ENCODE assay signal across 1 cellular context in the genomic region with DNA sequence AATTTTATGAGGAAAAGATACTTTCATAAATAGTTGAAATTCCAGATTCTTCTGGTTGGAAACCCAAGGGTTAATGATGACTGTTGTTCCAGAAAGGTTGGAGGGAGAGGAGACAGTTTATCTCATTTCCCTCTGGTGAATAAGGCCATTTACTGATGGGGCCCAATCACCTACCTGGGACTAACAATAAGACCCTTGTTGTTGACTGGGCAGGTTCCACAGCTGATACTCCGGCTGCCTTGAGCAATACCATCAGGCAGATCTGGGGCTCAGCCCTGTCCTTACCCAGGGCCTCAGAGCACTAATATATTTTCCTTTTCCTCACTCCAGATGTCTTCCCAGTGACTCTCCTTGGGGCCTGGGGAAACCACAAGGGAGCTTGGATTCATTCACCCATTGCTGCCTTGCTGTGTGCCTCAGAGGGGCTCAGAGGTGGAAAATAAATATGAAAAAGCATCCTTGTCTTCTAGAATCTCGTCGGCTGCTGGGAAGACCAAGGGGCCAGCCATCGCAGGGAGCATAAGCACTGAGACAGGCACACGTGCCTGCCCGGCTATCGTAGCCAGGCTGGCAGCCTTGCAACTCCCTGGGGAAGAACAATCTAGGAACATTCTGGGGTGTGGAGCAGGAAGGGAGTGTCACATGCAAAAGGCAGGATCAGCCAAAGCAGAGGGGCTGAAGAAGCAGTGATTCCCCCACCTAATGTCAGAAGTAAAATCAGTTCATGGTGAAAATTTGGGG.
A peak's percentile ranks its signal among the peaks of the same experiment; 100 is the strongest.
TF ChIP-seq lines count a peak whose summit lies in the region.

No MANE protein-coding gene starts in this region.

TF ChIP-seq in HepG2, 621 proteins besides CTCF, POLR2A, EP300 and RAD21 (continued from another document and continues in another):
- TF ChIP-seq, protein P1, sequence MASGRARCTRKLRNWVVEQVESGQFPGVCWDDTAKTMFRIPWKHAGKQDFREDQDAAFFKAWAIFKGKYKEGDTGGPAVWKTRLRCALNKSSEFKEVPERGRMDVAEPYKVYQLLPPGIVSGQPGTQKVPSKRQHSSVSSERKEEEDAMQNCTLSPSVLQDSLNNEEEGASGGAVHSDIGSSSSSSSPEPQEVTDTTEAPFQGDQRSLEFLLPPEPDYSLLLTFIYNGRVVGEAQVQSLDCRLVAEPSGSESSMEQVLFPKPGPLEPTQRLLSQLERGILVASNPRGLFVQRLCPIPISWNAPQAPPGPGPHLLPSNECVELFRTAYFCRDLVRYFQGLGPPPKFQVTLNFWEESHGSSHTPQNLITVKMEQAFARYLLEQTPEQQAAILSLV (CRISPR knock-in tag; IDR thresholded peaks at IDR 0.05; ENCODE audit: borderline replicate concordance), result no peak
- TF ChIP-seq SRSF1 (optimal IDR thresholded peaks at IDR 0.05; ENCODE audit: low read depth, low read length) (no peak), CBX5 (CRISPR knock-in tag; IDR thresholded peaks at IDR 0.05; ENCODE audit: borderline replicate concordance) (peak; percentile 58; the same call in 1 of the 2 replicates), RXRB (CRISPR knock-in tag; IDR thresholded peaks at IDR 0.05; ENCODE audit: borderline replicate concordance) (0 out of 2 replicates have a peak, but pooled peaks have one; percentile 15), ZNF343 (CRISPR knock-in tag; IDR thresholded peaks at IDR 0.05) (no peak), ZNF570 (CRISPR knock-in tag; IDR thresholded peaks at IDR 0.05; ENCODE audit: borderline replicate concordance) (no peak), ZNF615 (CRISPR knock-in tag; IDR thresholded peaks at IDR 0.05; ENCODE audit: borderline replicate concordance) (peak; percentile 25; the same call in 1 of the 2 replicates), RBAK (CRISPR knock-in tag; IDR thresholded peaks at IDR 0.05) (no peak), ZNF713 (CRISPR knock-in tag; IDR thresholded peaks at IDR 0.05) (no peak), ZSCAN30 (CRISPR knock-in tag; IDR thresholded peaks at IDR 0.05) (no peak), FOXJ3 (CRISPR knock-in tag; IDR thresholded peaks at IDR 0.05; ENCODE audit: borderline replicate concordance) (no peak), KLF11 (CRISPR knock-in tag; IDR thresholded peaks at IDR 0.05) (no peak), ZFP37 (CRISPR knock-in tag; IDR thresholded peaks at IDR 0.05; ENCODE audit: borderline replicate concordance) (no peak), THYN1 (CRISPR knock-in tag; IDR thresholded peaks at IDR 0.05; ENCODE audit: borderline replicate concordance, low read depth) (no peak), ZNF569 (CRISPR knock-in tag; IDR thresholded peaks at IDR 0.05; ENCODE audit: borderline replicate concordance) (no peak), NR2F6 (IDR thresholded peaks at IDR 0.05) (no peak), NR2F6 (CRISPR knock-in tag; IDR thresholded peaks at IDR 0.05) (peak; percentile 32; the same call in 1 of the 2 replicates), ZNF282 (IDR thresholded peaks at IDR 0.05; ENCODE audit: partially characterized antibody) (no peak), CBFB (CRISPR knock-in tag; IDR thresholded peaks at IDR 0.05) (no peak), DNMT1 (CRISPR knock-in tag; IDR thresholded peaks at IDR 0.05) (no peak), ZNF883 (CRISPR knock-in tag; IDR thresholded peaks at IDR 0.05; ENCODE audit: not compliant biosample characterization) (no peak), TAF15 (IDR thresholded peaks at IDR 0.05; ENCODE audit: low read depth, low read length, poor library complexity, severe bottlenecking) (no peak), GABPA (IDR thresholded peaks at IDR 0.05; ENCODE audit: low read depth, low read length) (no peak), GABPA (CRISPR knock-in tag; IDR thresholded peaks at IDR 0.05; ENCODE audit: low read depth) (no peak), ZSCAN22 (CRISPR knock-in tag; IDR thresholded peaks at IDR 0.05) (no peak), ZNF263 (CRISPR knock-in tag; IDR thresholded peaks at IDR 0.05) (no peak), SATB2 (CRISPR knock-in tag; IDR thresholded peaks at IDR 0.05) (no peak), ARNT (IDR thresholded peaks at IDR 0.05) (no peak), ZNF432 (CRISPR knock-in tag; IDR thresholded peaks at IDR 0.05; ENCODE audit: borderline replicate concordance) (no peak), IRX3 (CRISPR knock-in tag; IDR thresholded peaks at IDR 0.05; ENCODE audit: borderline replicate concordance, low read depth) (no peak), ZNF496 (CRISPR knock-in tag; IDR thresholded peaks at IDR 0.05; ENCODE audit: insufficient replicate concordance) (no peak), KAT2B (IDR thresholded peaks at IDR 0.05; ENCODE audit: borderline replicate concordance, low read depth, low read length) (no peak), FOSL1 (CRISPR knock-in tag; IDR thresholded peaks at IDR 0.05; ENCODE audit: borderline replicate concordance) (no peak), ZNF816 (CRISPR knock-in tag; IDR thresholded peaks at IDR 0.05; ENCODE audit: borderline replicate concordance) (no peak), ZNF30 (CRISPR knock-in tag; IDR thresholded peaks at IDR 0.05) (no peak), ETV5 (CRISPR knock-in tag; IDR thresholded peaks at IDR 0.05; ENCODE audit: borderline replicate concordance) (no peak), ZNF878 (CRISPR knock-in tag; IDR thresholded peaks at IDR 0.05) (no peak), ASH2L (IDR thresholded peaks at IDR 0.05; ENCODE audit: insufficient read length, low read depth, low read length) (no peak), ZKSCAN8 (CRISPR knock-in tag; IDR thresholded peaks at IDR 0.05; ENCODE audit: borderline replicate concordance) (no peak), DPF2 (CRISPR knock-in tag; IDR thresholded peaks at IDR 0.05; ENCODE audit: borderline replicate concordance, low read depth) (no peak), NFRKB (IDR thresholded peaks at IDR 0.05) (no peak), PCBP2 (optimal IDR thresholded peaks at IDR 0.05; ENCODE audit: low read depth, low read length, poor library complexity, severe bottlenecking) (no peak), RBM39 (IDR thresholded peaks at IDR 0.05; ENCODE audit: low read depth, low read length, poor library complexity, severe bottlenecking) (no peak), GTF2F1 (IDR thresholded peaks at IDR 0.05; ENCODE audit: low read length) (no peak), PHF8 (CRISPR knock-in tag; IDR thresholded peaks at IDR 0.05) (no peak), ZKSCAN1 (IDR thresholded peaks at IDR 0.05; ENCODE audit: low read length) (no peak)
- TF ChIP-seq, protein P2, sequence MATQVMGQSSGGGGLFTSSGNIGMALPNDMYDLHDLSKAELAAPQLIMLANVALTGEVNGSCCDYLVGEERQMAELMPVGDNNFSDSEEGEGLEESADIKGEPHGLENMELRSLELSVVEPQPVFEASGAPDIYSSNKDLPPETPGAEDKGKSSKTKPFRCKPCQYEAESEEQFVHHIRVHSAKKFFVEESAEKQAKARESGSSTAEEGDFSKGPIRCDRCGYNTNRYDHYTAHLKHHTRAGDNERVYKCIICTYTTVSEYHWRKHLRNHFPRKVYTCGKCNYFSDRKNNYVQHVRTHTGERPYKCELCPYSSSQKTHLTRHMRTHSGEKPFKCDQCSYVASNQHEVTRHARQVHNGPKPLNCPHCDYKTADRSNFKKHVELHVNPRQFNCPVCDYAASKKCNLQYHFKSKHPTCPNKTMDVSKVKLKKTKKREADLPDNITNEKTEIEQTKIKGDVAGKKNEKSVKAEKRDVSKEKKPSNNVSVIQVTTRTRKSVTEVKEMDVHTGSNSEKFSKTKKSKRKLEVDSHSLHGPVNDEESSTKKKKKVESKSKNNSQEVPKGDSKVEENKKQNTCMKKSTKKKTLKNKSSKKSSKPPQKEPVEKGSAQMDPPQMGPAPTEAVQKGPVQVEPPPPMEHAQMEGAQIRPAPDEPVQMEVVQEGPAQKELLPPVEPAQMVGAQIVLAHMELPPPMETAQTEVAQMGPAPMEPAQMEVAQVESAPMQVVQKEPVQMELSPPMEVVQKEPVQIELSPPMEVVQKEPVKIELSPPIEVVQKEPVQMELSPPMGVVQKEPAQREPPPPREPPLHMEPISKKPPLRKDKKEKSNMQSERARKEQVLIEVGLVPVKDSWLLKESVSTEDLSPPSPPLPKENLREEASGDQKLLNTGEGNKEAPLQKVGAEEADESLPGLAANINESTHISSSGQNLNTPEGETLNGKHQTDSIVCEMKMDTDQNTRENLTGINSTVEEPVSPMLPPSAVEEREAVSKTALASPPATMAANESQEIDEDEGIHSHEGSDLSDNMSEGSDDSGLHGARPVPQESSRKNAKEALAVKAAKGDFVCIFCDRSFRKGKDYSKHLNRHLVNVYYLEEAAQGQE (IDR thresholded peaks at IDR 0.05; ENCODE audit: borderline replicate concordance in 1 of 2, low read depth in 1 of 2, low read length in 2 of 2), result no peak
- TF ChIP-seq, protein P3, sequence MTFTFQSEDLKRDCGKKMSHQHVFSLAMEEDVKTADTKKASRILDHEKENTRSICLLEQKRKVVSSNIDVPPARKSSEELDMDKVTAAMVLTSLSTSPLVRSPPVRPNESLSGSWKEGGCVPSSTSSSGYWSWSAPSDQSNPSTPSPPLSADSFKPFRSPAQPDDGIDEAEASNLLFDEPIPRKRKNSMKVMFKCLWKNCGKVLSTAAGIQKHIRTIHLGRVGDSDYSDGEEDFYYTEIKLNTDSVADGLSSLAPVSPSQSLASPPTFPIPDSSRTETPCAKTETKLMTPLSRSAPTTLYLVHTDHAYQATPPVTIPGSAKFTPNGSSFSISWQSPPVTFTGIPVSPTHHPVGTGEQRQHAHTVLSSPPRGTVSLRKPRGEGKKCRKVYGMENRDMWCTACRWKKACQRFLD (CRISPR knock-in tag; IDR thresholded peaks at IDR 0.05; ENCODE audit: borderline replicate concordance), result no peak
- TF ChIP-seq, protein P4, sequence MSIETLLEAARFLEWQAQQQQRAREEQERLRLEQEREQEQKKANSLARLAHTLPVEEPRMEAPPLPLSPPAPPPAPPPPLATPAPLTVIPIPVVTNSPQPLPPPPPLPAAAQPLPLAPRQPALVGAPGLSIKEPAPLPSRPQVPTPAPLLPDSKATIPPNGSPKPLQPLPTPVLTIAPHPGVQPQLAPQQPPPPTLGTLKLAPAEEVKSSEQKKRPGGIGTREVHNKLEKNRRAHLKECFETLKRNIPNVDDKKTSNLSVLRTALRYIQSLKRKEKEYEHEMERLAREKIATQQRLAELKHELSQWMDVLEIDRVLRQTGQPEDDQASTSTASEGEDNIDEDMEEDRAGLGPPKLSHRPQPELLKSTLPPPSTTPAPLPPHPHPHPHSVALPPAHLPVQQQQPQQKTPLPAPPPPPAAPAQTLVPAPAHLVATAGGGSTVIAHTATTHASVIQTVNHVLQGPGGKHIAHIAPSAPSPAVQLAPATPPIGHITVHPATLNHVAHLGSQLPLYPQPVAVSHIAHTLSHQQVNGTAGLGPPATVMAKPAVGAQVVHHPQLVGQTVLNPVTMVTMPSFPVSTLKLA (IDR thresholded peaks at IDR 0.05), result no peak
- TF ChIP-seq, protein P5, sequence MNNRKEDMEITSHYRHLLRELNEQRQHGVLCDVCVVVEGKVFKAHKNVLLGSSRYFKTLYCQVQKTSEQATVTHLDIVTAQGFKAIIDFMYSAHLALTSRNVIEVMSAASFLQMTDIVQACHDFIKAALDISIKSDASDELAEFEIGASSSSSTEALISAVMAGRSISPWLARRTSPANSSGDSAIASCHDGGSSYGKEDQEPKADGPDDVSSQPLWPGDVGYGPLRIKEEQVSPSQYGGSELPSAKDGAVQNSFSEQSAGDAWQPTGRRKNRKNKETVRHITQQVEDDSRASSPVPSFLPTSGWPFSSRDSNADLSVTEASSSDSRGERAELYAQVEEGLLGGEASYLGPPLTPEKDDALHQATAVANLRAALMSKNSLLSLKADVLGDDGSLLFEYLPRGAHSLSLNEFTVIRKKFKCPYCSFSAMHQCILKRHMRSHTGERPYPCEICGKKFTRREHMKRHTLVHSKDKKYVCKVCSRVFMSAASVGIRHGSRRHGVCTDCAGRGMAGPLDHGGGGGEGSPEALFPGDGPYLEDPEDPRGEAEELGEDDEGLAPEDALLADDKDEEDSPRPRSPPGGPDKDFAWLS (CRISPR knock-in tag; IDR thresholded peaks at IDR 0.05; ENCODE audit: borderline replicate concordance), result no peak
- TF ChIP-seq, protein P6, sequence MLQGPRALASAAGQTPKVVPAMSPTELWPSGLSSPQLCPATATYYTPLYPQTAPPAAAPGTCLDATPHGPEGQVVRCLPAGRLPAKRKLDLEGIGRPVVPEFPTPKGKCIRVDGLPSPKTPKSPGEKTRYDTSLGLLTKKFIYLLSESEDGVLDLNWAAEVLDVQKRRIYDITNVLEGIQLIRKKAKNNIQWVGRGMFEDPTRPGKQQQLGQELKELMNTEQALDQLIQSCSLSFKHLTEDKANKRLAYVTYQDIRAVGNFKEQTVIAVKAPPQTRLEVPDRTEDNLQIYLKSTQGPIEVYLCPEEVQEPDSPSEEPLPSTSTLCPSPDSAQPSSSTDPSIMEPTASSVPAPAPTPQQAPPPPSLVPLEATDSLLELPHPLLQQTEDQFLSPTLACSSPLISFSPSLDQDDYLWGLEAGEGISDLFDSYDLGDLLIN (CRISPR knock-in tag; IDR thresholded peaks at IDR 0.05; ENCODE audit: borderline replicate concordance), result no peak
- TF ChIP-seq, protein P7, sequence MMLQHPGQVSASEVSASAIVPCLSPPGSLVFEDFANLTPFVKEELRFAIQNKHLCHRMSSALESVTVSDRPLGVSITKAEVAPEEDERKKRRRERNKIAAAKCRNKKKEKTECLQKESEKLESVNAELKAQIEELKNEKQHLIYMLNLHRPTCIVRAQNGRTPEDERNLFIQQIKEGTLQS (CRISPR knock-in tag; IDR thresholded peaks at IDR 0.05), result no peak
- TF ChIP-seq, protein P8, sequence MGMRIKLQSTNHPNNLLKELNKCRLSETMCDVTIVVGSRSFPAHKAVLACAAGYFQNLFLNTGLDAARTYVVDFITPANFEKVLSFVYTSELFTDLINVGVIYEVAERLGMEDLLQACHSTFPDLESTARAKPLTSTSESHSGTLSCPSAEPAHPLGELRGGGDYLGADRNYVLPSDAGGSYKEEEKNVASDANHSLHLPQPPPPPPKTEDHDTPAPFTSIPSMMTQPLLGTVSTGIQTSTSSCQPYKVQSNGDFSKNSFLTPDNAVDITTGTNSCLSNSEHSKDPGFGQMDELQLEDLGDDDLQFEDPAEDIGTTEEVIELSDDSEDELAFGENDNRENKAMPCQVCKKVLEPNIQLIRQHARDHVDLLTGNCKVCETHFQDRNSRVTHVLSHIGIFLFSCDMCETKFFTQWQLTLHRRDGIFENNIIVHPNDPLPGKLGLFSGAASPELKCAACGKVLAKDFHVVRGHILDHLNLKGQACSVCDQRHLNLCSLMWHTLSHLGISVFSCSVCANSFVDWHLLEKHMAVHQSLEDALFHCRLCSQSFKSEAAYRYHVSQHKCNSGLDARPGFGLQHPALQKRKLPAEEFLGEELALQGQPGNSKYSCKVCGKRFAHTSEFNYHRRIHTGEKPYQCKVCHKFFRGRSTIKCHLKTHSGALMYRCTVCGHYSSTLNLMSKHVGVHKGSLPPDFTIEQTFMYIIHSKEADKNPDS (CRISPR knock-in tag; IDR thresholded peaks at IDR 0.05), result no peak
